Comparison of ENCODE assay signal across 20 cellular contexts in the genomic region with DNA sequence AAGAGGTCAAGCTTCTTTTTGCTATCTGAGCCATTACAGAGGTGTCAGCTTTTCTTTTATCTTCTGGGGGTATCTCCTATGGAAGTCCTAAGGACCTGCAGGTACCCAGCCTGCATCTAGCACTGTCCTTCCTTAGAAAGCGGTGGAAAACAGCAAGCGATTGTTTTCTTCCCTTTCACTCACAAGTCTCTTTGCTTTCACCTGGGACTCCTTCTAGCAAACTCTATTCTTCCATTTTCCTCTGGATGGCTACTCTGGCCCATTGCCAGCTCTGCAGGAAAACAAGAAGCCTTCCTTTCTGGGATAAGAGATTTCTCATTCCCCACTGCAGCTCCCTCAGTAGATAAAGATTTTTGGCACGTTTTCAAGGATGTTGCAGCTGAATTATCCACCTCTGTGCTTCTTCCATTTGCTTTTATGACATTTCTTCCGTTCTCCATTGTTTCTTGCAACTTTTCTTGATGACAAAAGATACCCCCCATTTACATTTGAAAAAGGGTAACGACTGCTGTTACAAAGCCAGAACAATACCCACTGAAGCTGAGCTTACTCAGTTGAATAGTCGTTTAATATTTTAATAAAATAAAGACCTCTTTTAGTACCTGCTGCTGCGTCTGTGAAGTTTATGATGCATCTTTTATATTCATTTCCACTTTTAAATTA. TPM values are rescaled to one million over a fixed set of nuclear protein-coding genes. Genes with fewer than 3 reads are reported as not detected.
"Had no signal": no experiment of that assay in that cellular context is flagged by ENCODE, and none has a peak within 500 bp of the region (broad histone marks: within the 10 kb centered on the region; RNA-seq: fewer than 3 reads in every experiment).

No MANE protein-coding gene starts in this region.

- H3K4me1 ChIP-seq: esophagus squamous epithelium, pancreas, sigmoid colon, spleen, suprapubic skin had no signal

- H3K36me3 Mint-ChIP-seq: naive thymus-derived CD4-positive, alpha-beta T cell; type B pancreatic cell had no signal

- H3K9me3 ChIP-seq: esophagus squamous epithelium, mucosa of descending colon, pancreas, sigmoid colon, spleen, suprapubic skin had no signal

- DNase-seq: activated CD4-positive, alpha-beta T cell treated with anti-CD3 and anti-CD28 coated beads for 48 hours; activated CD8-positive, alpha-beta T cell treated with anti-CD3 and anti-CD28 coated beads for 36 hours; activated effector memory CD4-positive, alpha-beta T cell treated with Interleukin-2 at 50 U/mL for 16 hours; activated naive CD4-positive, alpha-beta T cell treated with anti-CD3 and anti-CD28 coated beads, Interleukin-2, amount 50 U/mL, for 16 hours; activated T-cell treated with anti-CD3 and anti-CD28 coated beads, Interleukin-2, amount 50 U/mL, for 4 hours; esophagus squamous epithelium; glutamatergic neuron; hypothalamus; islet precursor cell; mammary epithelial cell; mucosa of descending colon; naive thymus-derived CD4-positive, alpha-beta T cell; pancreas; sigmoid colon; spleen; T-helper 17 cell had no signal

- H3K4me3 ChIP-seq: esophagus squamous epithelium, mucosa of descending colon, pancreas, sigmoid colon, spleen, suprapubic skin had no signal

- H3K4me1 Mint-ChIP-seq: naive thymus-derived CD4-positive, alpha-beta T cell; T-helper 17 cell had no signal

- H3K9me3 Mint-ChIP-seq: activated CD8-positive, alpha-beta T cell treated with anti-CD3 and anti-CD28 coated beads for 36 hours; activated T-cell treated with anti-CD3 and anti-CD28 coated beads, Interleukin-2, amount 50 U/mL, for 4 hours; stimulated activated naive CD8-positive, alpha-beta T cell treated with anti-CD3 and anti-CD28 coated beads, Interleukin-15, Interleukin-2, amounts not matched to agents 100 ng/mL and 50 ng/mL, for 24 hours; type B pancreatic cell had no signal

- H3K27ac ChIP-seq: esophagus squamous epithelium, pancreas, sigmoid colon, spleen, suprapubic skin had no signal

- H3K4me3 Mint-ChIP-seq: activated CD8-positive, alpha-beta T cell treated with anti-CD3 and anti-CD28 coated beads for 36 hours; activated T-cell treated with anti-CD3 and anti-CD28 coated beads, Interleukin-2, amount 50 U/mL, for 4 hours; naive thymus-derived CD4-positive, alpha-beta T cell; stimulated activated naive CD8-positive, alpha-beta T cell treated with anti-CD3 and anti-CD28 coated beads, Interleukin-15, Interleukin-2, amounts not matched to agents 100 ng/mL and 50 ng/mL, for 24 hours; T-helper 17 cell; type B pancreatic cell had no signal

- H3K27me3 Mint-ChIP-seq: T-helper 17 cell had no signal

- H3K36me3 ChIP-seq: esophagus squamous epithelium, pancreas, sigmoid colon, spleen, suprapubic skin had no signal

- H3K27me3 ChIP-seq: esophagus squamous epithelium, sigmoid colon, suprapubic skin had no signal

- ATAC-seq: activated CD8-positive, alpha-beta T cell treated with anti-CD3 and anti-CD28 coated beads for 36 hours; activated T-cell treated with anti-CD3 and anti-CD28 coated beads, Interleukin-2, amount 50 U/mL, for 4 hours; left lobe of liver; mucosa of descending colon; naive thymus-derived CD4-positive, alpha-beta T cell; pancreas; T-helper 17 cell had no signal

- H3K27ac Mint-ChIP-seq: activated CD8-positive, alpha-beta T cell treated with anti-CD3 and anti-CD28 coated beads for 36 hours; naive thymus-derived CD4-positive, alpha-beta T cell; stimulated activated naive CD8-positive, alpha-beta T cell treated with anti-CD3 and anti-CD28 coated beads, Interleukin-15, Interleukin-2, amounts not matched to agents 100 ng/mL and 50 ng/mL, for 24 hours; T-helper 17 cell; type B pancreatic cell had no signal

RNA-seq across cellular contexts. Expression of a gene that starts 40.2 kb away (rescaled TPM):
- total RNA-seq: activated CD8-positive, alpha-beta T cell treated with anti-CD3 and anti-CD28 coated beads for 36 hours; naive thymus-derived CD4-positive, alpha-beta T cell; T-helper 17 cell had no signal
- polyA plus RNA-seq: naive thymus-derived CD4-positive, alpha-beta T cell had no signal
